ENCODE assay signal across 24 cellular contexts in the genomic region with DNA sequence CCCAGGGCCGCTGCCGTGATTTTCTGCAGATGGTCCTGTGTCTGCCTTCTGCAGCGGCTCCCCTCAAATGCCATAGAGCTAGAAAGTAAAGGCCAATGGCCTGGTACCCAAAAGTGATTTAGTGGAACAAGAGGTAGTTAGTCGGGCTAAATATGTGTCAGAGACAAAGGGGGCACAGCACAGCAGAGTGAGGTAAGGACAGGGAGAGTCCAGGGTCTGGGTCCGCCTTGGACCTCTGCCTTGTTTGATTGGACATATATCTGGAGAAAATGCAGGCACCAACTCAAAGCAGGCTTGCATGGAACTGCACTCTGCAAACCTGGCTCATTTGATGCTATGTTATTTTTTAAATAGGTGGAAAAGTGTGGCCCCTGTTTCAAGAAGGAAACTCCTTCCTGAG.
"Had no signal": no experiment of that assay in that cellular context is flagged by ENCODE, and none has a peak within 500 bp of the region (broad histone marks: within the 10 kb centered on the region; RNA-seq: fewer than 3 reads in every experiment).

No MANE protein-coding gene starts in this region.

- H3K36me3 Mint-ChIP-seq: mesothelial cell of epicardium had no signal

- H3K4me1 Mint-ChIP-seq: activated CD4-positive, alpha-beta T cell treated with anti-CD3 and anti-CD28 coated beads, Interleukin-2, amount 10 ng/mL, durations not matched to agents 24 days and 14 days had no signal

- H3K27ac Mint-ChIP-seq: activated CD4-positive, alpha-beta T cell treated with anti-CD3 and anti-CD28 coated beads, Interleukin-2, amount 10 ng/mL, durations not matched to agents 24 days and 14 days; activated CD8-positive, alpha-beta T cell treated with anti-CD3 and anti-CD28 coated beads for 36 hours; activated T-helper 1 cell treated with anti-CD3 and anti-CD28 coated beads, Interleukin-12 subunit alpha, Interleukin-12 subunit beta, Interleukin-2, Interleukin-4 antibody, amounts not matched to agents 30 ng/mL and 10 ng/mL and 1 ng/mL, durations not matched to agents 14 hours and 24 hours and 36 hours; mesothelial cell of epicardium; naive thymus-derived CD4-positive, alpha-beta T cell had no signal

- H3K4me1 ChIP-seq: esophagus squamous epithelium, left ventricle myocardium inferior, pancreas, psoas muscle had no signal

- H3K4me3 ChIP-seq: esophagus squamous epithelium, left ventricle myocardium inferior, pancreas, psoas muscle, tibial nerve had no signal

- H3K27me3 ChIP-seq: brain microvascular endothelial cell, esophagus squamous epithelium, pancreas, tibial nerve had no signal

- H3K27me3 Mint-ChIP-seq: activated CD4-positive, alpha-beta T cell treated with anti-CD3 and anti-CD28 coated beads, Interleukin-2, amount 10 ng/mL, durations not matched to agents 24 days and 14 days had no signal

- H3K9me3 ChIP-seq: esophagus squamous epithelium, left ventricle myocardium inferior, pancreas, psoas muscle had no signal

- DNase-seq: activated CD4-positive, alpha-beta T cell treated with anti-CD3 and anti-CD28 coated beads, Interleukin-2, amount 10 ng/mL, durations not matched to agents 24 days and 14 days; activated CD4-positive, CD25-positive, alpha-beta regulatory T cell treated with anti-CD3 and anti-CD28 coated beads, Interleukin-2, amount 50 U/mL, for 72 hours; activated CD8-positive, alpha-beta T cell treated with anti-CD3 and anti-CD28 coated beads for 36 hours; activated gamma-delta T cell treated with Interleukin-2 at 50 U/mL for 16 hours; activated naive CD4-positive, alpha-beta T cell treated with anti-CD3 and anti-CD28 coated beads, Interleukin-2, amount 50 U/mL, for 16 hours; activated T-cell treated with anti-CD3 and anti-CD28 coated beads for 4 hours; amniotic stem cell; brain microvascular endothelial cell; caudate nucleus; cortex of kidney; esophagus squamous epithelium; foreskin melanocyte; left ventricle myocardium inferior; mammary epithelial cell; naive thymus-derived CD4-positive, alpha-beta T cell; psoas muscle; stimulated activated CD4-positive, alpha-beta T cell treated with anti-CD3 and anti-CD28 coated beads, Interleukin-15, amount 100 ng/mL, for 24 hours; stimulated activated CD4-positive, alpha-beta T cell treated with anti-CD3 and anti-CD28 coated beads, Interleukin-2, amount 100 ng/mL, for 24 hours; stimulated activated naive CD4-positive, alpha-beta T cell; WERI-Rb-1 had no signal

- H3K27ac ChIP-seq: brain microvascular endothelial cell, esophagus squamous epithelium, left ventricle myocardium inferior, pancreas, psoas muscle, tibial nerve, WERI-Rb-1 had no signal

- H3K36me3 ChIP-seq: brain microvascular endothelial cell, esophagus squamous epithelium, left ventricle myocardium inferior, pancreas, tibial nerve, WERI-Rb-1 had no signal

- ATAC-seq: activated CD8-positive, alpha-beta T cell treated with anti-CD3 and anti-CD28 coated beads for 36 hours; naive thymus-derived CD4-positive, alpha-beta T cell; pancreas; psoas muscle had no signal

- H3K4me3 Mint-ChIP-seq: activated CD4-positive, alpha-beta T cell treated with anti-CD3 and anti-CD28 coated beads, Interleukin-2, amount 10 ng/mL, durations not matched to agents 24 days and 14 days; activated CD8-positive, alpha-beta T cell treated with anti-CD3 and anti-CD28 coated beads for 36 hours; activated T-helper 1 cell treated with anti-CD3 and anti-CD28 coated beads, Interleukin-12 subunit alpha, Interleukin-12 subunit beta, Interleukin-2, Interleukin-4 antibody, amounts not matched to agents 30 ng/mL and 10 ng/mL and 1 ng/mL, durations not matched to agents 14 hours and 24 hours and 36 hours; mesothelial cell of epicardium; naive thymus-derived CD4-positive, alpha-beta T cell had no signal

- H3K9me3 Mint-ChIP-seq: activated CD8-positive, alpha-beta T cell treated with anti-CD3 and anti-CD28 coated beads for 36 hours had no signal
